In the genomic region with DNA sequence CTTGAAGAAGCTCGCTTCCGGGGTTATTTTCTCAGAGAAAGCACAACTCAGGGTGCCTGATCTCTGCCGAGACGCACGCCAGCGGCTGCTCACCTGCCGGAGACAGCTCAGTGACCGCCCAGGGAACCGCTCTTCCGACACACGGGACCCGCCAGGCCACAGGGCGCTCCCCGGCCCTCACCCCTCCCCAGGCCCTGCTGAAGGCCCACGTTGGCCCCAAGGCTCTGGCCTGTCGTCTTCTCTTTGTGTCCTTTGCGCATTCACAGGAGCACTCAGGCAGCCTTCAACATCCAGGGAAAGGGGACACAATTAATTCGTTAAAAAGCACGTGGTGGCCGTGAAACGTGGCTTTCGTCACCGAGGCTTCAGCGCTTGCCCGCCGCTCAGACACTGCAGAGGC, we compare ENCODE assay signal across 19 cellular contexts.
"Had no signal": no experiment of that assay in that cellular context is flagged by ENCODE, and none has a peak within 500 bp of the region (broad histone marks: within the 10 kb centered on the region; RNA-seq: fewer than 3 reads in every experiment).

No MANE protein-coding gene starts in this region.

- ATAC-seq: effector memory CD8-positive, alpha-beta T cell; gastrocnemius medialis; left colon; left ventricle myocardium superior; naive thymus-derived CD4-positive, alpha-beta T cell had no signal

- H3K4me3 ChIP-seq: esophagus muscularis mucosa, gastrocnemius medialis, lung, stomach, thoracic aorta, transverse colon had no signal

- H3K4me3 Mint-ChIP-seq: dendritic cell treated with granulocyte-macrophage colony-stimulating factor and Interleukin-4, amounts not matched to agents 40 ng/mL and 50 ng/mL, for 4 days; effector memory CD8-positive, alpha-beta T cell; naive thymus-derived CD4-positive, alpha-beta T cell; nephron progenitor cell had no signal

- H3K27me3 ChIP-seq: gastrocnemius medialis had no signal

- FAIRE-seq: colon, kidney, small intestine had no signal

- DNase-seq: effector memory CD8-positive, alpha-beta T cell; gastrocnemius medialis; kidney; left colon; left ventricle myocardium superior; mesendoderm; naive thymus-derived CD4-positive, alpha-beta T cell; nephron progenitor cell; small intestine; stimulated activated CD4-positive, alpha-beta T cell treated with anti-CD3 and anti-CD28 coated beads, Interleukin-12 subunit alpha, Interleukin-12 subunit beta, amount 100 ng/mL, for 4 hours; stimulated activated naive CD4-positive, alpha-beta T cell; stomach; transverse colon had no signal

- H3K27ac ChIP-seq: epithelial cell of prostate, esophagus muscularis mucosa, gastrocnemius medialis, stomach, thoracic aorta, transverse colon had no signal

- H3K4me1 ChIP-seq: esophagus muscularis mucosa, gastrocnemius medialis, stomach, transverse colon had no signal

- H3K27ac Mint-ChIP-seq: dendritic cell treated with granulocyte-macrophage colony-stimulating factor and Interleukin-4, amounts not matched to agents 40 ng/mL and 50 ng/mL, for 4 days; effector memory CD8-positive, alpha-beta T cell; naive thymus-derived CD4-positive, alpha-beta T cell; nephron progenitor cell had no signal

- H3K4me1 Mint-ChIP-seq: naive thymus-derived CD4-positive, alpha-beta T cell had no signal

- H3K36me3 ChIP-seq: esophagus muscularis mucosa, gastrocnemius medialis, stomach, thoracic aorta, transverse colon had no signal
